8 cellular contexts compared by ENCODE assay signal in the genomic region with DNA sequence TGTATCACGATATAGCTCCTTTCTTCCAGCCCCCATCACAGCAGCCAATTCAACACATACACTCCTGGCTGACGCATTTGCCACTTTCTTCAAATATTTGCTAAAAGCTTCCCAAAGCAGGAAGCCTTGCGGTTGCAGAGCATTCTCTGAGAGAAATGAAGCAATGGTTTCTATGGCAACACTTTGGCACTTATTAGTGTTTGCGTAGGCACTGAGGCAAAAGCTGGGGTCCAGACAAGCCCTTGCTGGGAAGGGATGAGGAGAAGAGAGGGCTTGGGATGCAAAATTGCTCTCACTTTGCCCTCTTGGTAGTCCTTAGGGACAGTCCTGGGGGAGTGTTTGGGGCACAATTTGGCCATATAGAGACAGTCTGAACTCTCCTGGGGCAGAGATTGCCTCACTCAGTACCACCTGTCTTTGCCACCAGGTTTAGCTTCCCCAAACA. TPM values are rescaled to one million over a fixed set of nuclear protein-coding genes. Genes with fewer than 3 reads are reported as not detected.
DNase-seq lines count a peak whose midpoint lies in the region; ATAC-seq and TF ChIP-seq lines count a peak whose summit lies in the region.

No MANE protein-coding gene starts in this region.

- TF ChIP-seq CTCF in lung (IDR thresholded peaks at IDR 0.05; ENCODE audit: control extremely low read depth, extremely low read depth) (no peak), Caco-2 (IDR thresholded peaks at IDR 0.05; ENCODE audit: insufficient read depth in 1 of 2, low read depth in 1 of 2, low read length in 1 of 2, severe bottlenecking in 1 of 2, unreplicated experiment in 1 of 2) (no peak)

- H3K9me3 ChIP-seq in lung (ENCODE audit: control insufficient read depth in 2 of 2, insufficient read depth in 1 of 2, low read length in 1 of 2) = peaks cover 0 to 2% of the 10 kb centered on the region in 2 donors
- no peaks in the 10 kb centered on the region for H3K9me3 ChIP-seq in Caco-2

- H3K27me3 Mint-ChIP-seq in Caco-2 (ENCODE audit: insufficient read depth, unreplicated experiment) = no peaks in the 10 kb centered on the region

- POLR2A ChIA-PET in Caco-2 (lab: Charles Lee) = no interaction called here

- H3K27me3 ChIP-seq in lung (ENCODE audit: control insufficient read depth, insufficient read depth) (peaks cover 6% of the 10 kb centered on the region), Caco-2 (replicated peaks; ENCODE audit: control insufficient read depth, insufficient read depth, low read length) (no peaks in the 10 kb centered on the region)

- intact Hi-C loops in Caco-2 (cut with micrococcal nuclease; ENCODE audit: unreplicated experiment) = no loop called here

- H3K4me3 ChIP-seq in lung = no peak overlapping the region
- H3K4me3 ChIP-seq in Caco-2 (ENCODE audit: low read depth, low read length) = no peak overlapping the region

- H3K9me3 Mint-ChIP-seq in Caco-2 (ENCODE audit: unreplicated experiment) = no peaks in the 10 kb centered on the region

- no peak overlapping the region for H3K4me3 Mint-ChIP-seq in Caco-2 (ENCODE audit: unreplicated experiment)

- DNase-seq in GM04503 (ENCODE audit: low read depth) = peak; percentile 81
- peak in 3 of 5 donors; percentile 8 to 23 (median 8) for DNase-seq in T-helper 1 cell
- DNase-seq in lung (ENCODE audit: low spot score) = no peak
- no peak for DNase-seq in T1000 (lab: John Stamatoyannopoulos, UW)
- DNase-seq in occipital lobe (lab: John Stamatoyannopoulos, UW) = no peak
- no peak for DNase-seq in Caco-2
- no peak for DNase-seq in effector CD4-positive, alpha-beta T cell

- WGBS in lung, 2 donors = 22 to 33% methylated on average over 4 of the region's 4 CpGs

- CTCF ChIA-PET in Caco-2 (lab: Charles Lee) = no interaction called here

- no peak overlapping the region for H3K27ac Mint-ChIP-seq in Caco-2 (ENCODE audit: unreplicated experiment)

- H3K4me1 ChIP-seq in lung (ENCODE audit: control insufficient read depth in 2 of 2, insufficient read depth in 2 of 2, low read length in 2 of 2) = no peaks in the 10 kb centered on the region
- H3K4me1 ChIP-seq in Caco-2 = no peaks in the 10 kb centered on the region

- no TSS peak for BruUV-seq in Caco-2 (replicated peaks; lab: Mats Ljungman, UMichigan)

- H3K27ac ChIP-seq in lung (ENCODE audit: low read depth in 1 of 2, low read length in 1 of 2) = no peak overlapping the region

- ATAC-seq in HG03378 (IDR thresholded peaks at IDR 0.05; ENCODE audit: unreplicated experiment) (peak; percentile 88), lung (ENCODE audit: insufficient read depth, low FRiP score) (peak; percentile 53)

- H3K4me1 Mint-ChIP-seq in Caco-2 (ENCODE audit: low read depth, unreplicated experiment) = no peaks in the 10 kb centered on the region

- H3K36me3 ChIP-seq in lung (ENCODE audit: control insufficient read depth in 2 of 2, insufficient read depth in 2 of 2, low read length in 2 of 2) = no peaks in the 10 kb centered on the region
- H3K36me3 ChIP-seq in Caco-2 (ENCODE audit: control insufficient read depth, insufficient read depth, low read length) = no peaks in the 10 kb centered on the region

- H3K36me3 Mint-ChIP-seq in Caco-2 (ENCODE audit: insufficient read depth, unreplicated experiment) = no peaks in the 10 kb centered on the region

RNA-seq across cellular contexts. Expression of gene PAK3, which starts 55.0 kb away (rescaled TPM):
- total RNA-seq in lung = 1 to 10 TPM; 1.1 to 1.4 TPM
- polyA plus RNA-seq in lung = under 1 TPM; 0.10 to 0.18 TPM
- total RNA-seq in occipital lobe = 119 TPM
- not detected in 2 replicates for total RNA-seq in Caco-2 (2022)

Comparison
In these comparisons a context has a peak if more than half of its experiments do, and no peak if none do; other contexts are left out.
1. DNase-seq: peak in GM04503 (single experiment) and T-helper 1 cell (3 of 5); none in lung (single experiment), T1000 (single experiment), occipital lobe (single experiment), Caco-2 (0 of 2) and effector CD4-positive, alpha-beta T cell (single experiment).
2. RNA of gene PAK3, which starts 55.0 kb away (total RNA-seq): 119 TPM in occipital lobe (single experiment); 1.1 to 1.4 TPM in lung and not detected in Caco-2; every median in the first group is over 10 times any median in the second.